Comparison of ENCODE assay signal across 18 cellular contexts in genomic region chr10:94567714-94568520, GRCh38. TPM values are rescaled to one million over a fixed set of nuclear protein-coding genes. Genes with fewer than 3 reads are reported as not detected.
DNase-seq lines count a peak whose midpoint lies in the region; FAIRE-seq and TF ChIP-seq lines count a peak whose summit lies in the region.
"Had no signal": no experiment of that assay in that cellular context is flagged by ENCODE, and none has a peak within 500 bp of the region (broad histone marks: within the 10 kb centered on the region; RNA-seq: fewer than 3 reads in every experiment).

No MANE protein-coding gene starts in this region.

- POLR2A ChIA-PET in PC-9 (lab: Charles Lee; ENCODE audit: unreplicated experiment) (no interaction called here), A673 (lab: Charles Lee; ENCODE audit: low non-redundant PET) (no interaction called here)

- BruUV-seq in PC-9 (replicated peaks; lab: Mats Ljungman, UMichigan): no TSS peak
- no TSS peak for BruUV-seq in A673 (replicated peaks; lab: Mats Ljungman, UMichigan)

- H4K5ac ChIP-seq in mesendoderm (ENCODE audit: low read length): no peak overlapping the region

- H3K4ac ChIP-seq in mesendoderm (ENCODE audit: low read depth, low read length): no peak overlapping the region

- no peak overlapping the region for H4K8ac ChIP-seq in mesendoderm (ENCODE audit: low read depth, low read length)

- H3K79me2 ChIP-seq in mesendoderm (ENCODE audit: control insufficient read depth, insufficient read depth, low read length): no peaks in the 10 kb centered on the region
- no peaks in the 10 kb centered on the region for H3K79me2 ChIP-seq in PC-9 (ENCODE audit: low read depth)

- no peaks in the 10 kb centered on the region for H3K27me3 Mint-ChIP-seq in activated T-helper 1 cell treated with anti-CD3 and anti-CD28 coated beads, Interleukin-12 subunit alpha, Interleukin-12 subunit beta, Interleukin-2, Interleukin-4 antibody, amounts not matched to agents 30 ng/mL and 10 ng/mL and 1 ng/mL, durations not matched to agents 14 hours and 24 hours and 36 hours (ENCODE audit: insufficient read depth)
- H3K27me3 Mint-ChIP-seq: CD4-positive, CD25-positive, alpha-beta regulatory T cell had no signal

- H3K4me1 Mint-ChIP-seq in activated T-helper 1 cell treated with anti-CD3 and anti-CD28 coated beads, Interleukin-12 subunit alpha, Interleukin-12 subunit beta, Interleukin-2, Interleukin-4 antibody, amounts not matched to agents 30 ng/mL and 10 ng/mL and 1 ng/mL, durations not matched to agents 14 hours and 24 hours and 36 hours (ENCODE audit: low read depth): peaks cover 7% of the 10 kb centered on the region
- H3K4me1 Mint-ChIP-seq: H9 had no signal

- H3K27ac Mint-ChIP-seq in activated T-helper 1 cell treated with anti-CD3 and anti-CD28 coated beads, Interleukin-12 subunit alpha, Interleukin-12 subunit beta, Interleukin-2, Interleukin-4 antibody, amounts not matched to agents 30 ng/mL and 10 ng/mL and 1 ng/mL, durations not matched to agents 14 hours and 24 hours and 36 hours: peak overlapping the region; percentile 67
- H3K27ac Mint-ChIP-seq: CD4-positive, CD25-positive, alpha-beta regulatory T cell had no signal

- H3K9ac ChIP-seq in mesendoderm (ENCODE audit: low read length): no peak overlapping the region
- H3K9ac ChIP-seq: KMS-11 had no signal

- peaks cover 3% of the 10 kb centered on the region for H3K79me1 ChIP-seq in mesendoderm (ENCODE audit: low read length)

- H3K4me3 Mint-ChIP-seq in activated T-helper 1 cell treated with anti-CD3 and anti-CD28 coated beads, Interleukin-12 subunit alpha, Interleukin-12 subunit beta, Interleukin-2, Interleukin-4 antibody, amounts not matched to agents 30 ng/mL and 10 ng/mL and 1 ng/mL, durations not matched to agents 14 hours and 24 hours and 36 hours: no peak overlapping the region
- H3K4me3 Mint-ChIP-seq: CD4-positive, CD25-positive, alpha-beta regulatory T cell; H9 had no signal

- DNase-seq in EL (peak; percentile 52), HK-2 (ENCODE audit: unreplicated experiment) (peak; percentile 30), mesendoderm (peak; percentile 23), PC-9 (no peak), A673 (ENCODE audit: low spot score) (no peak), D721Med (ENCODE audit: insufficient read length, low spot score) (no peak)
- no peak for DNase-seq in activated T-helper 1 cell treated with anti-CD3 and anti-CD28 coated beads, Interleukin-12 subunit alpha, Interleukin-12 subunit beta, Interleukin-2, Interleukin-4 antibody, amounts not matched to agents 30 ng/mL and 10 ng/mL and 1 ng/mL, durations not matched to agents 14 hours and 24 hours and 36 hours (ENCODE audit: low spot score)
- DNase-seq: BE2C; CD4-positive, CD25-positive, alpha-beta regulatory T cell; COR-L47; DMS153; H9; NCI-H1436; NCI-H1930; NCI-H345; NCI-H524 treated with DMSO at 0.1 percent for 48 hours had no signal

- H3F3A ChIP-seq in PC-9 (ENCODE audit: insufficient read depth, low read depth): no peaks in the 10 kb centered on the region

- no CpG with 5 or more reads among the region's 15 CpGs for WGBS in mesendoderm (ENCODE audit: extremely low coverage, insufficient coverage, low lambda C conversion rate)

- H3K36me3 ChIP-seq in mesendoderm (ENCODE audit: control insufficient read depth, insufficient read depth, low read length): peaks cover 5% of the 10 kb centered on the region
- H3K36me3 ChIP-seq in PC-9 (ENCODE audit: low read depth): no peaks in the 10 kb centered on the region
- H3K36me3 ChIP-seq in A673 (ENCODE audit: insufficient read depth, low read length, poor library complexity, severe bottlenecking): peaks cover 75% of the 10 kb centered on the region

- H3K36me3 Mint-ChIP-seq in activated T-helper 1 cell treated with anti-CD3 and anti-CD28 coated beads, Interleukin-12 subunit alpha, Interleukin-12 subunit beta, Interleukin-2, Interleukin-4 antibody, amounts not matched to agents 30 ng/mL and 10 ng/mL and 1 ng/mL, durations not matched to agents 14 hours and 24 hours and 36 hours (ENCODE audit: low read depth): peaks cover 35% of the 10 kb centered on the region

- H4K20me1 ChIP-seq in PC-9 (ENCODE audit: insufficient read depth): no peaks in the 10 kb centered on the region

- no peak for FAIRE-seq in D721Med (lab: Jason Lieb, UNC)
- FAIRE-seq: HepG2 had no signal

- H2BK120ac ChIP-seq in mesendoderm (ENCODE audit: low read depth, low read length): no peak overlapping the region

- TF ChIP-seq CTCF in PC-9 (conservative IDR thresholded peaks at IDR 0.05): no peak
- no peak for TF ChIP-seq CTCF in A673 (conservative IDR thresholded peaks at IDR 0.05; ENCODE audit: low read depth, low read length)
- no peak for TF ChIP-seq CTCF in D721Med (IDR thresholded peaks at IDR 0.05; ENCODE audit: insufficient read depth, missing control alignments)

- H3K27me3 ChIP-seq in mesendoderm (ENCODE audit: insufficient read depth, low read length, poor library complexity) (no peaks in the 10 kb centered on the region), PC-9 (ENCODE audit: insufficient read depth, low read depth) (no peaks in the 10 kb centered on the region), A673 (replicated peaks; ENCODE audit: insufficient read depth, low read depth, low read length, poor library complexity) (no peaks in the 10 kb centered on the region)
- H3K27me3 ChIP-seq: BE2C had no signal

- no peak overlapping the region for H2AFZ ChIP-seq in PC-9

- no peak overlapping the region for H3K4me2 ChIP-seq in mesendoderm (ENCODE audit: low read length)
- H3K4me2 ChIP-seq in PC-9: no peak overlapping the region
- H3K4me2 ChIP-seq: KMS-11 had no signal

- H3K9me3 Mint-ChIP-seq in activated T-helper 1 cell treated with anti-CD3 and anti-CD28 coated beads, Interleukin-12 subunit alpha, Interleukin-12 subunit beta, Interleukin-2, Interleukin-4 antibody, amounts not matched to agents 30 ng/mL and 10 ng/mL and 1 ng/mL, durations not matched to agents 14 hours and 24 hours and 36 hours: no peaks in the 10 kb centered on the region
- H3K9me3 Mint-ChIP-seq: CD4-positive, CD25-positive, alpha-beta regulatory T cell; H9 had no signal

- H3K27ac ChIP-seq in mesendoderm (ENCODE audit: low read depth, low read length): no peak overlapping the region
- no peak overlapping the region for H3K27ac ChIP-seq in PC-9
- H3K27ac ChIP-seq in A673 (ENCODE audit: low read depth, low read length, poor library complexity, severe bottlenecking): no peak overlapping the region
- H3K27ac ChIP-seq: KMS-11 had no signal

- intact Hi-C loops in activated T-helper 1 cell treated with anti-CD3 and anti-CD28 coated beads, Interleukin-12 subunit alpha, Interleukin-12 subunit beta, Interleukin-2, Interleukin-4 antibody, amounts not matched to agents 30 ng/mL and 10 ng/mL and 1 ng/mL, durations not matched to agents 14 hours and 24 hours and 36 hours (cut with micrococcal nuclease): no loop called here
- intact Hi-C loops in PC-9 (cut with micrococcal nuclease; ENCODE audit: unreplicated experiment): no loop called here
- intact Hi-C loops in A673 (cut with micrococcal nuclease; ENCODE audit: unreplicated experiment): no loop called here

- H3K18ac ChIP-seq in mesendoderm (ENCODE audit: low read length): no peak overlapping the region

- no peak overlapping the region for H2BK5ac ChIP-seq in mesendoderm (ENCODE audit: low read length)

- CTCF ChIA-PET in PC-9 (lab: Charles Lee) (interaction anchor here (0.6 kb wide), 1 partner anchor 709 kb away, joined by 8 read pairs; no protein-coding TSS in a partner anchor), A673 (lab: Charles Lee) (no interaction called here)

- H3K9me2 ChIP-seq in PC-9 (ENCODE audit: insufficient read depth): no peaks in the 10 kb centered on the region

- no peak overlapping the region for H2BK15ac ChIP-seq in mesendoderm (replicated peaks; ENCODE audit: low read depth)

- no peak overlapping the region for H3K23ac ChIP-seq in mesendoderm (ENCODE audit: low read length)

- no peaks in the 10 kb centered on the region for H3K9me3 ChIP-seq in PC-9 (ENCODE audit: insufficient read depth, low read depth)
- H3K9me3 ChIP-seq in A673 (ENCODE audit: low read depth, low read length, poor library complexity, severe bottlenecking): no peaks in the 10 kb centered on the region
- H3K9me3 ChIP-seq: BE2C had no signal

- H3K4me1 ChIP-seq in mesendoderm (ENCODE audit: control insufficient read depth, low read depth, low read length) (no peaks in the 10 kb centered on the region), PC-9 (replicated peaks; ENCODE audit: insufficient read depth) (no peaks in the 10 kb centered on the region), A673 (ENCODE audit: insufficient read depth, low read length, poor library complexity, severe bottlenecking) (no peaks in the 10 kb centered on the region)
- H3K4me1 ChIP-seq: BE2C had no signal

- no peak overlapping the region for H3K56ac ChIP-seq in mesendoderm (ENCODE audit: low read length)

- H3K4me3 ChIP-seq in mesendoderm (ENCODE audit: low read length) (no peak overlapping the region), PC-9 (no peak overlapping the region), A673 (ENCODE audit: low read depth, low read length, poor library complexity, severe bottlenecking) (no peak overlapping the region)

- H2AK5ac ChIP-seq in mesendoderm (ENCODE audit: low read length): no peak overlapping the region

RNA-seq across cellular contexts. Expression of gene HELLS, which starts 22.3 kb away (rescaled TPM):
- total RNA-seq in activated T-helper 1 cell treated with anti-CD3 and anti-CD28 coated beads, Interleukin-12 subunit alpha, Interleukin-12 subunit beta, Interleukin-2, Interleukin-4 antibody, amounts not matched to agents 30 ng/mL and 10 ng/mL and 1 ng/mL, durations not matched to agents 14 hours and 24 hours and 36 hours: 224 and 228 TPM in 2 replicates
- 78.8 TPM for polyA plus RNA-seq in mesendoderm (2013, experiment 1 of 2)
- 73.0 TPM for polyA plus RNA-seq in mesendoderm (2013, experiment 2 of 2)
- total RNA-seq in PC-9 (2021) (50.8 and 64.4 TPM in 2 replicates), A673 (2021) (177 and 181 TPM in 2 replicates)

Comparison
In these comparisons a context has a peak if more than half of its experiments do, and no peak if none do; other contexts are left out.
1. DNase-seq: peak in EL (single experiment), HK-2 (single experiment) and mesendoderm (single experiment); none in activated T-helper 1 cell treated with anti-CD3 and anti-CD28 coated beads, Interleukin-12 subunit alpha, Interleukin-12 subunit beta, Interleukin-2, Interleukin-4 antibody, amounts not matched to agents 30 ng/mL and 10 ng/mL and 1 ng/mL, durations not matched to agents 14 hours and 24 hours and 36 hours (single experiment), PC-9 (0 of 2), A673 (single experiment) and D721Med (single experiment).